18 cellular contexts compared by ENCODE assay signal in genomic region chr11:452916-453527, GRCh38. TPM values are rescaled to one million over a fixed set of nuclear protein-coding genes. Genes with fewer than 3 reads are reported as not detected.
DNase-seq lines count a peak whose midpoint lies in the region; ATAC-seq and TF ChIP-seq lines count a peak whose summit lies in the region.
"Had no signal": no experiment of that assay in that cellular context is flagged by ENCODE, and none has a peak within 500 bp of the region (broad histone marks: within the 10 kb centered on the region; RNA-seq: fewer than 3 reads in every experiment).

No MANE protein-coding gene starts in this region.

- no peak for ATAC-seq in activated T-cell treated with anti-CD3 and anti-CD28 coated beads, Interleukin-2, amount 50 U/mL, for 72 hours (replicated peaks in 1 of 2)
- ATAC-seq in activated T-helper 17 cell treated with anti-CD3 and anti-CD28 coated beads, Interleukin-2, amount 50 U/mL, for 72 hours (replicated peaks) = no peak
- ATAC-seq in HG03565 (IDR thresholded peaks at IDR 0.05; ENCODE audit: unreplicated experiment) = no peak
- ATAC-seq: gastroesophageal sphincter had no signal

- H3K27ac Mint-ChIP-seq in activated T-cell treated with anti-CD3 and anti-CD28 coated beads, Interleukin-2, amount 50 U/mL, for 24 hours = peak overlapping the region; percentile 47
- H3K27ac Mint-ChIP-seq in activated T-cell treated with anti-CD3 and anti-CD28 coated beads, Interleukin-2, amount 50 U/mL, for 72 hours = no peak overlapping the region
- peak overlapping the region; percentile 36 for H3K27ac Mint-ChIP-seq in activated T-helper 17 cell treated with anti-CD3 and anti-CD28 coated beads, Interleukin-2, amount 50 U/mL, for 72 hours
- H3K27ac Mint-ChIP-seq: T-helper 2 cell treated with Interferon-gamma antibody and Interleukin-4, amounts not matched to agents 5 μg/mL and 100 μg/mL, for 36 hours had no signal

- H3K27me3 Mint-ChIP-seq in activated T-cell treated with anti-CD3 and anti-CD28 coated beads, Interleukin-2, amount 50 U/mL, for 24 hours = no peaks in the 10 kb centered on the region
- H3K27me3 Mint-ChIP-seq in activated T-cell treated with anti-CD3 and anti-CD28 coated beads, Interleukin-2, amount 50 U/mL, for 72 hours (ENCODE audit: low read depth) = no peaks in the 10 kb centered on the region
- H3K27me3 Mint-ChIP-seq in activated T-helper 17 cell treated with anti-CD3 and anti-CD28 coated beads, Interleukin-2, amount 50 U/mL, for 72 hours = no peaks in the 10 kb centered on the region

- no peak overlapping the region for H3K4me3 ChIP-seq in osteoblast (ENCODE audit: insufficient read depth, low read length)
- H3K4me3 ChIP-seq: gastroesophageal sphincter, SK-N-MC, upper lobe of left lung had no signal

- peaks cover 10% of the 10 kb centered on the region for H3K36me3 ChIP-seq in osteoblast (ENCODE audit: insufficient read depth, low read length)

- H2AFZ ChIP-seq in osteoblast (ENCODE audit: low read length) = no peak overlapping the region

- H3K36me3 Mint-ChIP-seq in activated T-cell treated with anti-CD3 and anti-CD28 coated beads, Interleukin-2, amount 50 U/mL, for 24 hours (ENCODE audit: low read depth) = peaks cover 68% of the 10 kb centered on the region
- peaks cover 3% of the 10 kb centered on the region in 2 donors for H3K36me3 Mint-ChIP-seq in activated T-cell treated with anti-CD3 and anti-CD28 coated beads, Interleukin-2, amount 50 U/mL, for 72 hours (ENCODE audit: insufficient read depth in 2 of 2)
- H3K36me3 Mint-ChIP-seq in activated T-helper 17 cell treated with anti-CD3 and anti-CD28 coated beads, Interleukin-2, amount 50 U/mL, for 72 hours (ENCODE audit: low read depth) = peaks cover 37% of the 10 kb centered on the region

- H3K27ac ChIP-seq in osteoblast (ENCODE audit: low read depth, low read length) = no peak overlapping the region
- H3K27ac ChIP-seq: 22Rv1, gastroesophageal sphincter, SK-N-MC, stomach, upper lobe of left lung had no signal

- TF ChIP-seq CTCF in osteoblast (IDR thresholded peaks at IDR 0.05; ENCODE audit: extremely low read depth, low read depth, low read length) = no peak

- H3K9me3 ChIP-seq in osteoblast (ENCODE audit: low read depth, low read length) = no peaks in the 10 kb centered on the region
- H3K9me3 ChIP-seq: gastroesophageal sphincter, stomach, upper lobe of left lung had no signal

- H3K9me3 Mint-ChIP-seq in activated T-cell treated with anti-CD3 and anti-CD28 coated beads, Interleukin-2, amount 50 U/mL, for 24 hours = no peaks in the 10 kb centered on the region
- no peaks in the 10 kb centered on the region for H3K9me3 Mint-ChIP-seq in activated T-cell treated with anti-CD3 and anti-CD28 coated beads, Interleukin-2, amount 50 U/mL, for 72 hours
- no peaks in the 10 kb centered on the region for H3K9me3 Mint-ChIP-seq in activated T-helper 17 cell treated with anti-CD3 and anti-CD28 coated beads, Interleukin-2, amount 50 U/mL, for 72 hours
- H3K9me3 Mint-ChIP-seq: T-helper 2 cell treated with Interferon-gamma antibody and Interleukin-4, amounts not matched to agents 5 μg/mL and 100 μg/mL, for 36 hours had no signal

- H3K79me2 ChIP-seq in osteoblast (ENCODE audit: insufficient read depth, low read length) = peaks cover 72% of the 10 kb centered on the region

- no peaks in the 10 kb centered on the region for H3K27me3 ChIP-seq in osteoblast (ENCODE audit: insufficient read depth, low read length)
- H3K27me3 ChIP-seq: gastroesophageal sphincter, stomach, upper lobe of left lung had no signal

- H3K4me2 ChIP-seq in osteoblast (ENCODE audit: insufficient read depth, low read length) = no peak overlapping the region

- peak overlapping the region; percentile 29 for H3K4me3 Mint-ChIP-seq in activated T-cell treated with anti-CD3 and anti-CD28 coated beads, Interleukin-2, amount 50 U/mL, for 24 hours
- H3K4me3 Mint-ChIP-seq in activated T-cell treated with anti-CD3 and anti-CD28 coated beads, Interleukin-2, amount 50 U/mL, for 72 hours = no peak overlapping the region
- H3K4me3 Mint-ChIP-seq in activated T-helper 17 cell treated with anti-CD3 and anti-CD28 coated beads, Interleukin-2, amount 50 U/mL, for 72 hours = no peak overlapping the region
- H3K4me3 Mint-ChIP-seq: T-helper 2 cell treated with Interferon-gamma antibody and Interleukin-4, amounts not matched to agents 5 μg/mL and 100 μg/mL, for 36 hours had no signal

- DNase-seq in activated T-cell treated with anti-CD3 and anti-CD28 coated beads, Interleukin-2, amount 50 U/mL, for 24 hours = no peak
- no peak for DNase-seq in activated T-cell treated with anti-CD3 and anti-CD28 coated beads, Interleukin-2, amount 50 U/mL, for 72 hours
- DNase-seq in osteoblast (ENCODE audit: insufficient read length, low spot score, missing footprints) = peak; percentile 52
- DNase-seq in stimulated activated CD4-positive, alpha-beta T cell treated with anti-CD3 and anti-CD28 coated beads, Interleukin-4, amount 100 ng/mL, for 1 hour = no peak
- DNase-seq: activated CD4-positive, CD25-positive, alpha-beta regulatory T cell treated with anti-CD3 and anti-CD28 coated beads, Interleukin-2, amount 50 U/mL, for 72 hours; DMS 273 treated with DMSO at 0.1 percent for 48 hours; mammary epithelial cell; NCI-H1105 treated with DMSO at 0.1 percent for 48 hours; NCI-H2081 treated with DMSO at 0.1 percent for 48 hours; stomach; upper lobe of left lung had no signal

- peaks cover 26% of the 10 kb centered on the region for H4K20me1 ChIP-seq in osteoblast (ENCODE audit: insufficient read depth, low read length)

- peaks cover 65% of the 10 kb centered on the region for H3K4me1 Mint-ChIP-seq in activated T-cell treated with anti-CD3 and anti-CD28 coated beads, Interleukin-2, amount 50 U/mL, for 24 hours (ENCODE audit: low read depth)
- H3K4me1 Mint-ChIP-seq in activated T-cell treated with anti-CD3 and anti-CD28 coated beads, Interleukin-2, amount 50 U/mL, for 72 hours (ENCODE audit: low read depth) = peaks cover 54% of the 10 kb centered on the region
- H3K4me1 Mint-ChIP-seq in activated T-helper 17 cell treated with anti-CD3 and anti-CD28 coated beads, Interleukin-2, amount 50 U/mL, for 72 hours = peaks cover 32% of the 10 kb centered on the region

- peaks cover 21% of the 10 kb centered on the region for H3K4me1 ChIP-seq in osteoblast (ENCODE audit: insufficient read depth, low read length)

RNA-seq across cellular contexts. Expression of gene PTDSS2, which starts 2.9 kb away (rescaled TPM):
- 10 to 100 TPM; 20.6 to 22.5 TPM for total RNA-seq in activated T-cell treated with anti-CD3 and anti-CD28 coated beads, Interleukin-2, amount 50 U/mL, for 72 hours
- 10 to 100 TPM; 24.1 to 28.0 TPM for total RNA-seq in activated T-helper 17 cell treated with anti-CD3 and anti-CD28 coated beads, Interleukin-2, amount 50 U/mL, for 72 hours
- 33.0 and 36.2 TPM in 2 replicates for total RNA-seq in osteoblast

RNA-seq across cellular contexts. Expression of gene ANO9, which starts 11.2 kb away (rescaled TPM):
- total RNA-seq in activated T-cell treated with anti-CD3 and anti-CD28 coated beads, Interleukin-2, amount 50 U/mL, for 72 hours = 10 to 100 TPM; 34.3 to 56.5 TPM
- total RNA-seq in activated T-helper 17 cell treated with anti-CD3 and anti-CD28 coated beads, Interleukin-2, amount 50 U/mL, for 72 hours = 100 to 1,000 TPM in 1 of 2 donors, 10 to 100 TPM in 1; 36.0 to 119 TPM
- total RNA-seq in osteoblast = under 0.01 TPM in 1 of 2 replicates, not detected in the other
- total RNA-seq: skeletal muscle tissue had no signal

RNA-seq across cellular contexts. Expression of gene SIGIRR, which starts 38.2 kb away (rescaled TPM):
- 10 to 100 TPM; 59.3 to 68.4 TPM for total RNA-seq in activated T-cell treated with anti-CD3 and anti-CD28 coated beads, Interleukin-2, amount 50 U/mL, for 72 hours
- total RNA-seq in activated T-helper 17 cell treated with anti-CD3 and anti-CD28 coated beads, Interleukin-2, amount 50 U/mL, for 72 hours = 10 to 100 TPM; 49.5 to 55.7 TPM
- 10.9 and 14.5 TPM in 2 replicates for total RNA-seq in osteoblast

RNA-seq across cellular contexts. Expression of gene RNH1, which starts 54.0 kb away (rescaled TPM):
- total RNA-seq in activated T-cell treated with anti-CD3 and anti-CD28 coated beads, Interleukin-2, amount 50 U/mL, for 72 hours = 10 to 100 TPM; 88.9 to 95.3 TPM
- total RNA-seq in activated T-helper 17 cell treated with anti-CD3 and anti-CD28 coated beads, Interleukin-2, amount 50 U/mL, for 72 hours = 100 to 1,000 TPM in 1 of 2 donors, 10 to 100 TPM in 1; 88.4 to 126 TPM
- total RNA-seq in osteoblast = 441 and 506 TPM in 2 replicates

RNA-seq across cellular contexts. Expression of gene PKP3, which starts 59.0 kb away (rescaled TPM):
- 1 to 10 TPM in 1 of 2 donors, under 1 TPM in 1; 0.16 to 1.2 TPM for total RNA-seq in activated T-cell treated with anti-CD3 and anti-CD28 coated beads, Interleukin-2, amount 50 U/mL, for 72 hours
- total RNA-seq in activated T-helper 17 cell treated with anti-CD3 and anti-CD28 coated beads, Interleukin-2, amount 50 U/mL, for 72 hours = not detected
- total RNA-seq in osteoblast = 0.88 and 2.5 TPM in 2 replicates

Comparison
In these comparisons a context has a peak if more than half of its experiments do, and no peak if none do; other contexts are left out.
1. RNA of gene ANO9, which starts 11.2 kb away (total RNA-seq): 36.0 to 119 TPM in activated T-helper 17 cell treated with anti-CD3 and anti-CD28 coated beads, Interleukin-2, amount 50 U/mL, for 72 hours and 34.3 to 56.5 TPM in activated T-cell treated with anti-CD3 and anti-CD28 coated beads, Interleukin-2, amount 50 U/mL, for 72 hours; under 0.01 TPM in osteoblast; every median in the first group is over 10 times any median in the second.